Comparison of ENCODE assay signal across 17 cellular contexts in genomic region chr17:64057701-64058263, GRCh38. TPM values are rescaled to one million over a fixed set of nuclear protein-coding genes. Genes with fewer than 3 reads are reported as not detected.
DNase-seq lines count a peak whose midpoint lies in the region; ATAC-seq and TF ChIP-seq lines count a peak whose summit lies in the region.
"Had no signal": no experiment of that assay in that cellular context is flagged by ENCODE, and none has a peak within 500 bp of the region (broad histone marks: within the 10 kb centered on the region; RNA-seq: fewer than 3 reads in every experiment).

No MANE protein-coding gene starts in this region.

- no peak overlapping the region for H3K4me2 ChIP-seq in OCI-LY3 (ENCODE audit: low read length)
- no peak overlapping the region for H3K4me2 ChIP-seq in smooth muscle cell

- H3K9me3 Mint-ChIP-seq in activated naive CD8-positive, alpha-beta T cell treated with anti-CD3 and anti-CD28 coated beads, Interleukin-2, amount 50 U/mL, for 24 hours: no peaks in the 10 kb centered on the region
- H3K9me3 Mint-ChIP-seq in activated naive CD8-positive, alpha-beta T cell treated with anti-CD3 and anti-CD28 coated beads for 36 hours: no peaks in the 10 kb centered on the region
- H3K9me3 Mint-ChIP-seq: nephron progenitor cell had no signal

- H3K9me3 ChIP-seq in OCI-LY3 (ENCODE audit: insufficient read depth, low read length): no peaks in the 10 kb centered on the region
- no peaks in the 10 kb centered on the region for H3K9me3 ChIP-seq in body of pancreas
- H3K9me3 ChIP-seq in upper lobe of left lung: no peaks in the 10 kb centered on the region
- H3K9me3 ChIP-seq in smooth muscle cell (replicated peaks; ENCODE audit: low read depth): no peaks in the 10 kb centered on the region
- H3K9me3 ChIP-seq: ascending aorta, vagina had no signal

- H3K4me1 ChIP-seq in OCI-LY3 (ENCODE audit: low read length) (peaks cover 59% of the 10 kb centered on the region), body of pancreas (peaks cover 64% of the 10 kb centered on the region), upper lobe of left lung (peaks cover 0 to 9% (median under 1%) of the 10 kb centered on the region in 4 donors), smooth muscle cell (ENCODE audit: low read depth) (no peaks in the 10 kb centered on the region)
- H3K4me1 ChIP-seq: ascending aorta, vagina had no signal

- no peak for ATAC-seq in activated naive CD8-positive, alpha-beta T cell treated with anti-CD3 and anti-CD28 coated beads, Interleukin-2, amount 50 U/mL, for 24 hours
- no peak for ATAC-seq in body of pancreas
- no peak for ATAC-seq in upper lobe of left lung (ENCODE audit: low FRiP score in 2 of 2)

- TF ChIP-seq CTCF in OCI-LY3 (IDR thresholded peaks at IDR 0.05; ENCODE audit: low read depth, low read length) (no peak), body of pancreas (IDR thresholded peaks at IDR 0.05) (no peak), upper lobe of left lung (IDR thresholded peaks at IDR 0.05) (no peak), smooth muscle cell (IDR thresholded peaks at IDR 0.05; ENCODE audit: borderline replicate concordance, insufficient read depth, poor library complexity, severe bottlenecking) (no peak)

- peak overlapping the region; percentile 90; the same call in 1 of the 2 replicates for H3K27ac ChIP-seq in OCI-LY3 (ENCODE audit: low read length)
- peak overlapping the region in 3 of 4 donors; percentile 82 to 86 (median 85) for H3K27ac ChIP-seq in body of pancreas
- H3K27ac ChIP-seq in upper lobe of left lung: no peak overlapping the region
- H3K27ac ChIP-seq in smooth muscle cell (ENCODE audit: low read depth): no peak overlapping the region
- H3K27ac ChIP-seq: ascending aorta, HL-60, vagina had no signal

- H3K79me2 ChIP-seq in OCI-LY3 (ENCODE audit: low read length): no peaks in the 10 kb centered on the region
- H3K79me2 ChIP-seq in smooth muscle cell (ENCODE audit: low read depth): no peaks in the 10 kb centered on the region

- H2AFZ ChIP-seq in OCI-LY3 (ENCODE audit: low read depth, low read length) (no peak overlapping the region), smooth muscle cell (ENCODE audit: low read depth) (no peak overlapping the region)

- H3K27me3 ChIP-seq in OCI-LY3 (ENCODE audit: low read depth, low read length) (no peaks in the 10 kb centered on the region), body of pancreas (no peaks in the 10 kb centered on the region), upper lobe of left lung (no peaks in the 10 kb centered on the region), smooth muscle cell (ENCODE audit: low read depth) (no peaks in the 10 kb centered on the region), H7 (ENCODE audit: control insufficient read depth, insufficient read depth, low read length) (no peaks in the 10 kb centered on the region)
- H3K27me3 ChIP-seq: ascending aorta, vagina had no signal

- H3K9ac ChIP-seq in OCI-LY3 (ENCODE audit: low read length) (no peak overlapping the region), smooth muscle cell (ENCODE audit: low read depth) (no peak overlapping the region)
- H3K9ac ChIP-seq: KMS-11 had no signal

- no peaks in the 10 kb centered on the region for H3K27me3 Mint-ChIP-seq in activated naive CD8-positive, alpha-beta T cell treated with anti-CD3 and anti-CD28 coated beads, Interleukin-2, amount 50 U/mL, for 24 hours
- no peaks in the 10 kb centered on the region for H3K27me3 Mint-ChIP-seq in activated naive CD8-positive, alpha-beta T cell treated with anti-CD3 and anti-CD28 coated beads for 36 hours
- H3K27me3 Mint-ChIP-seq: progenitor cell of endocrine pancreas had no signal

- TF ChIP-seq EP300 in upper lobe of left lung (IDR thresholded peaks at IDR 0.05): no peak

- H3K4me3 ChIP-seq in OCI-LY3 (ENCODE audit: low read length) (no peak overlapping the region), body of pancreas (no peak overlapping the region), upper lobe of left lung (no peak overlapping the region), smooth muscle cell (no peak overlapping the region), H7 (ENCODE audit: insufficient read depth, low read depth, low read length) (no peak overlapping the region)
- H3K4me3 ChIP-seq: ascending aorta, vagina had no signal

- TF ChIP-seq POLR2A in body of pancreas (IDR thresholded peaks at IDR 0.05): no peak
- no peak for TF ChIP-seq POLR2A in upper lobe of left lung (IDR thresholded peaks at IDR 0.05)

- no peak for DNase-seq in activated naive CD8-positive, alpha-beta T cell treated with anti-CD3 and anti-CD28 coated beads, Interleukin-2, amount 50 U/mL, for 24 hours
- DNase-seq in activated naive CD8-positive, alpha-beta T cell treated with anti-CD3 and anti-CD28 coated beads for 36 hours: no peak
- DNase-seq in body of pancreas (no peak), upper lobe of left lung (peak; percentile 16 to 74), glomerular visceral epithelial cell (ENCODE audit: extremely low spot score) (no peak), smooth muscle cell (lab: John Stamatoyannopoulos, UW; ENCODE audit: unreplicated experiment) (no peak), H7 (no peak)
- DNase-seq: activated gamma-delta T cell treated with Interleukin-2 at 50 U/mL for 16 hours, EL, NCI-H2171, nephron progenitor cell had no signal

- intact Hi-C loops in body of pancreas (cut with DNase I): no loop called here

- peaks cover 76% of the 10 kb centered on the region for H3K36me3 ChIP-seq in OCI-LY3 (replicated peaks; ENCODE audit: low read depth, low read length)
- peaks cover 0 to 22% of the 10 kb centered on the region in 2 donors for H3K36me3 ChIP-seq in body of pancreas (replicated peaks in 1 of 2; ENCODE audit: insufficient read depth in 1 of 2, low read depth in 2 of 2)
- peaks cover 21 to 89% (median 65%) of the 10 kb centered on the region in 4 donors for H3K36me3 ChIP-seq in upper lobe of left lung
- peaks cover 5% of the 10 kb centered on the region for H3K36me3 ChIP-seq in smooth muscle cell (ENCODE audit: low read depth)
- H3K36me3 ChIP-seq in H7 (replicated peaks; ENCODE audit: control insufficient read depth, insufficient read depth, low read length): no peaks in the 10 kb centered on the region; the same call in 1 of the 2 replicates

- H3K4me1 Mint-ChIP-seq in activated naive CD8-positive, alpha-beta T cell treated with anti-CD3 and anti-CD28 coated beads, Interleukin-2, amount 50 U/mL, for 24 hours: peaks cover 48% of the 10 kb centered on the region
- H3K4me1 Mint-ChIP-seq in activated naive CD8-positive, alpha-beta T cell treated with anti-CD3 and anti-CD28 coated beads for 36 hours: peaks cover 15% of the 10 kb centered on the region

- H3F3A ChIP-seq in smooth muscle cell (ENCODE audit: low read depth): no peaks in the 10 kb centered on the region

- H3K36me3 Mint-ChIP-seq in activated naive CD8-positive, alpha-beta T cell treated with anti-CD3 and anti-CD28 coated beads, Interleukin-2, amount 50 U/mL, for 24 hours (ENCODE audit: low read depth): peaks cover 35% of the 10 kb centered on the region
- peaks cover 11% of the 10 kb centered on the region for H3K36me3 Mint-ChIP-seq in activated naive CD8-positive, alpha-beta T cell treated with anti-CD3 and anti-CD28 coated beads for 36 hours

- H4K20me1 ChIP-seq in OCI-LY3 (ENCODE audit: insufficient read depth, low read length) (no peaks in the 10 kb centered on the region), smooth muscle cell (ENCODE audit: low read depth) (no peaks in the 10 kb centered on the region)

- WGBS in body of pancreas, 2 donors: 52 to 76% methylated on average over 9 of the region's 9 CpGs
- WGBS in upper lobe of left lung, 2 donors: 94 to 96% methylated on average over 6 to 9 of the region's 9 CpGs
- WGBS in smooth muscle cell (ENCODE audit: low lambda C conversion rate): 95% methylated on average over 9 of the region's 9 CpGs

- no peak overlapping the region for H3K4me3 Mint-ChIP-seq in activated naive CD8-positive, alpha-beta T cell treated with anti-CD3 and anti-CD28 coated beads, Interleukin-2, amount 50 U/mL, for 24 hours
- H3K4me3 Mint-ChIP-seq in activated naive CD8-positive, alpha-beta T cell treated with anti-CD3 and anti-CD28 coated beads for 36 hours: no peak overlapping the region
- H3K4me3 Mint-ChIP-seq: nephron progenitor cell had no signal

- peak overlapping the region; percentile 56 for H3K27ac Mint-ChIP-seq in activated naive CD8-positive, alpha-beta T cell treated with anti-CD3 and anti-CD28 coated beads, Interleukin-2, amount 50 U/mL, for 24 hours
- H3K27ac Mint-ChIP-seq in activated naive CD8-positive, alpha-beta T cell treated with anti-CD3 and anti-CD28 coated beads for 36 hours: no peak overlapping the region
- H3K27ac Mint-ChIP-seq: nephron progenitor cell had no signal

RNA-seq across cellular contexts. Expression of gene ICAM2, which starts 37.3 kb away (rescaled TPM):
- total RNA-seq in activated naive CD8-positive, alpha-beta T cell treated with anti-CD3 and anti-CD28 coated beads for 36 hours: 10 to 100 TPM; 52.9 to 54.5 TPM
- 10 to 100 TPM; 16.2 to 16.3 TPM for total RNA-seq in body of pancreas
- 100 to 1,000 TPM in 3 of 6 donors, 10 to 100 TPM in 3; 27.2 to 114 (median 82.0) TPM for total RNA-seq in upper lobe of left lung
- total RNA-seq in smooth muscle cell: 1.6 TPM in 1 of 2 replicates, not detected in the other
- polyA plus RNA-seq in smooth muscle cell: 1.0 TPM in 1 of 2 replicates, not detected in the other
- 0.11 and 0.59 TPM in 2 replicates for total RNA-seq in H7 (2014; rRNA removed; shearing (Covaris generic))

RNA-seq across cellular contexts. Expression of gene PRR29, which starts 59.6 kb away (rescaled TPM):
- under 1 TPM; 0.36 to 0.93 TPM for total RNA-seq in activated naive CD8-positive, alpha-beta T cell treated with anti-CD3 and anti-CD28 coated beads for 36 hours
- 1 to 10 TPM in 1 of 2 donors, under 1 TPM in 1; 0.52 to 1.6 TPM for total RNA-seq in body of pancreas
- 10 to 100 TPM in 3 of 6 donors, 1 to 10 TPM in 2, under 1 TPM in 1; 0.97 to 30.1 (median 12.1) TPM for total RNA-seq in upper lobe of left lung
- total RNA-seq in smooth muscle cell: 0.18 TPM in 1 of 2 replicates, not detected in the other
- polyA plus RNA-seq in smooth muscle cell: 0.34 and 0.58 TPM in 2 replicates
- total RNA-seq in H7 (2014; rRNA removed; shearing (Covaris generic)): 0.52 and 0.63 TPM in 2 replicates
- total RNA-seq: vagina had no signal

Comparison
In these comparisons a context has a peak if more than half of its experiments do, and no peak if none do; other contexts are left out.
1. DNase-seq: peak in upper lobe of left lung (2 of 2); none in activated naive CD8-positive, alpha-beta T cell treated with anti-CD3 and anti-CD28 coated beads, Interleukin-2, amount 50 U/mL, for 24 hours (single experiment), activated naive CD8-positive, alpha-beta T cell treated with anti-CD3 and anti-CD28 coated beads for 36 hours (single experiment), body of pancreas (0 of 4), glomerular visceral epithelial cell (single experiment), smooth muscle cell (single experiment) and H7 (single experiment).
2. H3K27ac ChIP-seq: peak in OCI-LY3 (single experiment) and body of pancreas (3 of 4); none in upper lobe of left lung (0 of 4) and smooth muscle cell (single experiment).